In the genomic region with DNA sequence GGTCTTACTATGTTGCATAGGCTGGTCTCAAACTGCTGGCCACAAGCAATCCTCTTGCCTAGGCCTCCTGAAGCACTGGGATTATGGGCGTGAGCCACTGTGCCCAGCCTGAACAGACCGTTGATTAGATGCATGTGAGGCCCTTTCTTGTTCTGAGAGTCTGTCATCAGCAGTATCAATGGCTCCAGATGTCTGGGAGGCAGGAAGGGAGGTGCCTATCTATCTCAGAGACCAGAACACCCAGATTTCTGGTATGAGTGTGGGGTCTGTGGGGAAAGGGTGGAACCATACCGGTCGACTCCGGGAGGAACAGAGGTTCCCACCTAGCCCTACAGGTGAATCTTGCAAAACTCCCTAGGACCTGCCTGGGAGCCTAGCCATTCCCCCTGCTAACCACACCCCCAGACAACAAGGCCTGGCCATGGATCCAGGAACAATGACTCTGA, we compare ENCODE assay signal across 1 cellular context.
TF ChIP-seq lines count a peak whose summit lies in the region.

No MANE protein-coding gene starts in this region.

TF ChIP-seq in K562, 482 proteins besides CTCF, POLR2A, EP300 and RAD21 (continued from another document and continues in another):
- TF ChIP-seq, protein P1, sequence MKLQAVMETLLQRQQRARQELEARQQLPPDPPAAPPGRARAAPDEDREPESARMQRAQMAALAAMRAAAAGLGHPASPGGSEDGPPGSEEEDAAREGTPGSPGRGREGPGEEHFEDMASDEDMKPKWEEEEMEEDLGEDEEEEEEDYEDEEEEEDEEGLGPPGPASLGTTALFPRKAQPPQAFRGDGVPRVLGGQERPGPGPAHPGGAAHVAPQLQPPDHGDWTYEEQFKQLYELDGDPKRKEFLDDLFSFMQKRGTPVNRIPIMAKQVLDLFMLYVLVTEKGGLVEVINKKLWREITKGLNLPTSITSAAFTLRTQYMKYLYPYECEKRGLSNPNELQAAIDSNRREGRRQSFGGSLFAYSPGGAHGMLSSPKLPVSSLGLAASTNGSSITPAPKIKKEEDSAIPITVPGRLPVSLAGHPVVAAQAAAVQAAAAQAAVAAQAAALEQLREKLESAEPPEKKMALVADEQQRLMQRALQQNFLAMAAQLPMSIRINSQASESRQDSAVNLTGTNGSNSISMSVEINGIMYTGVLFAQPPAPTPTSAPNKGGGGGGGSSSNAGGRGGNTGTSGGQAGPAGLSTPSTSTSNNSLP (IDR thresholded peaks at IDR 0.05; ENCODE audit: borderline replicate concordance, low read depth, low read length), result 0 out of 2 replicates have a peak, but pooled peaks have one; percentile 37
- TF ChIP-seq FOXM1 (IDR thresholded peaks at IDR 0.05; ENCODE audit: low read depth) (peak; percentile 63; the same call in 1 of the 2 replicates), FOXM1 (CRISPR knock-in tag; IDR thresholded peaks at IDR 0.05; ENCODE audit: low read depth) (no peak), TEAD4 (IDR thresholded peaks at IDR 0.05; ENCODE audit: low read length) (peak; percentile 92), TEAD4 (CRISPR knock-in tag; IDR thresholded peaks at IDR 0.05; ENCODE audit: borderline replicate concordance) (no peak), DNMT1 (IDR thresholded peaks at IDR 0.05) (no peak), TEAD2 (tag; IDR thresholded peaks at IDR 0.05) (no peak), BHLHE40 (IDR thresholded peaks at IDR 0.05; ENCODE audit: low read length) (peak; percentile 73; the same call in 1 of the 2 replicates), NCOA1 (IDR thresholded peaks at IDR 0.05; ENCODE audit: low read depth) (no peak; the same call in 1 of the 2 replicates), ATF1 (CRISPR knock-in tag; IDR thresholded peaks at IDR 0.05) (no peak), ATF1 (tag; IDR thresholded peaks at IDR 0.05) (peak; percentile 54; the same call in 1 of the 2 replicates), ZNF444 (CRISPR knock-in tag; IDR thresholded peaks at IDR 0.05) (no peak), HDAC8 (tag; IDR thresholded peaks at IDR 0.05) (no peak), TAF7 (tag; IDR thresholded peaks at IDR 0.05) (no peak), SMARCB1 (IDR thresholded peaks at IDR 0.05; ENCODE audit: insufficient read length, low read depth) (no peak), ASH1L (IDR thresholded peaks at IDR 0.05; ENCODE audit: borderline replicate concordance, low read depth, partially characterized antibody) (no peak), ZBTB1 (CRISPR knock-in tag; IDR thresholded peaks at IDR 0.05; ENCODE audit: borderline replicate concordance, low read depth) (no peak), ELF1 (tag; IDR thresholded peaks at IDR 0.05) (no peak), ERF (CRISPR knock-in tag; IDR thresholded peaks at IDR 0.05) (no peak), CCNT2 (IDR thresholded peaks at IDR 0.05; ENCODE audit: borderline replicate concordance, extremely low read depth, insufficient read length, low read depth, low read length) (peak; percentile 49), CREBBP (IDR thresholded peaks at IDR 0.05; ENCODE audit: low read depth, low read length) (no peak), CXXC5 (CRISPR knock-in tag; IDR thresholded peaks at IDR 0.05) (peak; percentile 63), CCAR2 (IDR thresholded peaks at IDR 0.05; ENCODE audit: low read depth, low read length) (no peak), ARNT (IDR thresholded peaks at IDR 0.05) (peak in 1 of 2 experiments; percentile 86; a peak in 2 of 4 replicates), ZNF707 (CRISPR knock-in tag; conservative IDR thresholded peaks at IDR 0.05) (no peak), ZBTB7A (IDR thresholded peaks at IDR 0.05; ENCODE audit: borderline replicate concordance, control insufficient read depth, low read depth, low read length) (peak; percentile 56; the same call in 1 of the 2 replicates), SRSF7 (optimal IDR thresholded peaks at IDR 0.05; ENCODE audit: low read depth, low read length) (no peak), PPARD (CRISPR knock-in tag; IDR thresholded peaks at IDR 0.05) (no peak), NFE2 (IDR thresholded peaks at IDR 0.05; ENCODE audit: low read depth) (peak; percentile 21; the same call in 1 of the 2 replicates), KLF16 (IDR thresholded peaks at IDR 0.05) (peak; percentile 90), ZFP1 (CRISPR knock-in tag; IDR thresholded peaks at IDR 0.05) (no peak), TAL1 (IDR thresholded peaks at IDR 0.05) (peak; percentile 91), YBX1 (IDR thresholded peaks at IDR 0.05) (no peak), HDAC2 (IDR thresholded peaks at IDR 0.05) (peak; percentile 75; the same call in 1 of the 2 replicates), RUNX1 (IDR thresholded peaks at IDR 0.05; ENCODE audit: low read depth) (0 out of 2 replicates have a peak, but pooled peaks have one; percentile 48), CBX1 (IDR thresholded peaks at IDR 0.05; ENCODE audit: low read depth) (no peak), DACH1 (IDR thresholded peaks at IDR 0.05; ENCODE audit: partially characterized antibody) (no peak), BCOR (IDR thresholded peaks at IDR 0.05) (no peak), ARID2 (IDR thresholded peaks at IDR 0.05) (no peak), RBM34 (IDR thresholded peaks at IDR 0.05; ENCODE audit: borderline replicate concordance, insufficient read depth, low read length) (no peak)
- TF ChIP-seq, protein P2, sequence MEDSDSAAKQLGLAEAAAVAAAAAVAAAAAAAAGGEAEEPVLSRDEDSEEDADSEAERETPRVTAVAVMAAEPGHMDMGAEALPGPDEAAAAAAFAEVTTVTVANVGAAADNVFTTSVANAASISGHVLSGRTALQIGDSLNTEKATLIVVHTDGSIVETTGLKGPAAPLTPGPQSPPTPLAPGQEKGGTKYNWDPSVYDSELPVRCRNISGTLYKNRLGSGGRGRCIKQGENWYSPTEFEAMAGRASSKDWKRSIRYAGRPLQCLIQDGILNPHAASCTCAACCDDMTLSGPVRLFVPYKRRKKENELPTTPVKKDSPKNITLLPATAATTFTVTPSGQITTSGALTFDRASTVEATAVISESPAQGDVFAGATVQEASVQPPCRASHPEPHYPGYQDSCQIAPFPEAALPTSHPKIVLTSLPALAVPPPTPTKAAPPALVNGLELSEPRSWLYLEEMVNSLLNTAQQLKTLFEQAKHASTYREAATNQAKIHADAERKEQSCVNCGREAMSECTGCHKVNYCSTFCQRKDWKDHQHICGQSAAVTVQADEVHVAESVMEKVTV (CRISPR knock-in tag; IDR thresholded peaks at IDR 0.05), result no peak
- TF ChIP-seq, protein P3, sequence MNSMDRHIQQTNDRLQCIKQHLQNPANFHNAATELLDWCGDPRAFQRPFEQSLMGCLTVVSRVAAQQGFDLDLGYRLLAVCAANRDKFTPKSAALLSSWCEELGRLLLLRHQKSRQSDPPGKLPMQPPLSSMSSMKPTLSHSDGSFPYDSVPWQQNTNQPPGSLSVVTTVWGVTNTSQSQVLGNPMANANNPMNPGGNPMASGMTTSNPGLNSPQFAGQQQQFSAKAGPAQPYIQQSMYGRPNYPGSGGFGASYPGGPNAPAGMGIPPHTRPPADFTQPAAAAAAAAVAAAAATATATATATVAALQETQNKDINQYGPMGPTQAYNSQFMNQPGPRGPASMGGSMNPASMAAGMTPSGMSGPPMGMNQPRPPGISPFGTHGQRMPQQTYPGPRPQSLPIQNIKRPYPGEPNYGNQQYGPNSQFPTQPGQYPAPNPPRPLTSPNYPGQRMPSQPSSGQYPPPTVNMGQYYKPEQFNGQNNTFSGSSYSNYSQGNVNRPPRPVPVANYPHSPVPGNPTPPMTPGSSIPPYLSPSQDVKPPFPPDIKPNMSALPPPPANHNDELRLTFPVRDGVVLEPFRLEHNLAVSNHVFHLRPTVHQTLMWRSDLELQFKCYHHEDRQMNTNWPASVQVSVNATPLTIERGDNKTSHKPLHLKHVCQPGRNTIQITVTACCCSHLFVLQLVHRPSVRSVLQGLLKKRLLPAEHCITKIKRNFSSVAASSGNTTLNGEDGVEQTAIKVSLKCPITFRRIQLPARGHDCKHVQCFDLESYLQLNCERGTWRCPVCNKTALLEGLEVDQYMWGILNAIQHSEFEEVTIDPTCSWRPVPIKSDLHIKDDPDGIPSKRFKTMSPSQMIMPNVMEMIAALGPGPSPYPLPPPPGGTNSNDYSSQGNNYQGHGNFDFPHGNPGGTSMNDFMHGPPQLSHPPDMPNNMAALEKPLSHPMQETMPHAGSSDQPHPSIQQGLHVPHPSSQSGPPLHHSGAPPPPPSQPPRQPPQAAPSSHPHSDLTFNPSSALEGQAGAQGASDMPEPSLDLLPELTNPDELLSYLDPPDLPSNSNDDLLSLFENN (IDR thresholded peaks at IDR 0.05; ENCODE audit: low read depth in 2 of 2, low read length in 2 of 2), result peak in 1 of 2 experiments; percentile 89; a peak in 2 of 4 replicates
- TF ChIP-seq, protein P4, sequence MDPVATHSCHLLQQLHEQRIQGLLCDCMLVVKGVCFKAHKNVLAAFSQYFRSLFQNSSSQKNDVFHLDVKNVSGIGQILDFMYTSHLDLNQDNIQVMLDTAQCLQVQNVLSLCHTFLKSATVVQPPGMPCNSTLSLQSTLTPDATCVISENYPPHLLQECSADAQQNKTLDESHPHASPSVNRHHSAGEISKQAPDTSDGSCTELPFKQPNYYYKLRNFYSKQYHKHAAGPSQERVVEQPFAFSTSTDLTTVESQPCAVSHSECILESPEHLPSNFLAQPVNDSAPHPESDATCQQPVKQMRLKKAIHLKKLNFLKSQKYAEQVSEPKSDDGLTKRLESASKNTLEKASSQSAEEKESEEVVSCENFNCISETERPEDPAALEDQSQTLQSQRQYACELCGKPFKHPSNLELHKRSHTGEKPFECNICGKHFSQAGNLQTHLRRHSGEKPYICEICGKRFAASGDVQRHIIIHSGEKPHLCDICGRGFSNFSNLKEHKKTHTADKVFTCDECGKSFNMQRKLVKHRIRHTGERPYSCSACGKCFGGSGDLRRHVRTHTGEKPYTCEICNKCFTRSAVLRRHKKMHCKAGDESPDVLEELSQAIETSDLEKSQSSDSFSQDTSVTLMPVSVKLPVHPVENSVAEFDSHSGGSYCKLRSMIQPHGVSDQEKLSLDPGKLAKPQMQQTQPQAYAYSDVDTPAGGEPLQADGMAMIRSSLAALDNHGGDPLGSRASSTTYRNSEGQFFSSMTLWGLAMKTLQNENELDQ (CRISPR knock-in tag; IDR thresholded peaks at IDR 0.05; ENCODE audit: borderline replicate concordance), result no peak
- TF ChIP-seq, protein P5, sequence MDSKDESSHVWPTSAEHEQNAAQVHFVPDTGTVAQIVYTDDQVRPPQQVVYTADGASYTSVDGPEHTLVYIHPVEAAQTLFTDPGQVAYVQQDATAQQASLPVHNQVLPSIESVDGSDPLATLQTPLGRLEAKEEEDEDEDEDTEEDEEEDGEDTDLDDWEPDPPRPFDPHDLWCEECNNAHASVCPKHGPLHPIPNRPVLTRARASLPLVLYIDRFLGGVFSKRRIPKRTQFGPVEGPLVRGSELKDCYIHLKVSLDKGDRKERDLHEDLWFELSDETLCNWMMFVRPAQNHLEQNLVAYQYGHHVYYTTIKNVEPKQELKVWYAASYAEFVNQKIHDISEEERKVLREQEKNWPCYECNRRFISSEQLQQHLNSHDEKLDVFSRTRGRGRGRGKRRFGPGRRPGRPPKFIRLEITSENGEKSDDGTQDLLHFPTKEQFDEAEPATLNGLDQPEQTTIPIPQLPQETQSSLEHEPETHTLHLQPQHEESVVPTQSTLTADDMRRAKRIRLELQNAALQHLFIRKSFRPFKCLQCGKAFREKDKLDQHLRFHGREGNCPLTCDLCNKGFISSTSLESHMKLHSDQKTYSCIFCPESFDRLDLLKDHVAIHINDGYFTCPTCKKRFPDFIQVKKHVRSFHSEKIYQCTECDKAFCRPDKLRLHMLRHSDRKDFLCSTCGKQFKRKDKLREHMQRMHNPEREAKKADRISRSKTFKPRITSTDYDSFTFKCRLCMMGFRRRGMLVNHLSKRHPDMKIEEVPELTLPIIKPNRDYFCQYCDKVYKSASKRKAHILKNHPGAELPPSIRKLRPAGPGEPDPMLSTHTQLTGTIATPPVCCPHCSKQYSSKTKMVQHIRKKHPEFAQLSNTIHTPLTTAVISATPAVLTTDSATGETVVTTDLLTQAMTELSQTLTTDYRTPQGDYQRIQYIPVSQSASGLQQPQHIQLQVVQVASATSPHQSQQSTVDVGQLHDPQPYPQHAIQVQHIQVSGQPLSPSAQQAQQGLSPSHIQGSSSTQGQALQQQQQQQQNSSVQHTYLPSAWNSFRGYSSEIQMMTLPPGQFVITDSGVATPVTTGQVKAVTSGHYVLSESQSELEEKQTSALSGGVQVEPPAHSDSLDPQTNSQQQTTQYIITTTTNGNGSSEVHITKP (IDR thresholded peaks at IDR 0.05; ENCODE audit: partially characterized antibody), result no peak
- TF ChIP-seq, protein P6, sequence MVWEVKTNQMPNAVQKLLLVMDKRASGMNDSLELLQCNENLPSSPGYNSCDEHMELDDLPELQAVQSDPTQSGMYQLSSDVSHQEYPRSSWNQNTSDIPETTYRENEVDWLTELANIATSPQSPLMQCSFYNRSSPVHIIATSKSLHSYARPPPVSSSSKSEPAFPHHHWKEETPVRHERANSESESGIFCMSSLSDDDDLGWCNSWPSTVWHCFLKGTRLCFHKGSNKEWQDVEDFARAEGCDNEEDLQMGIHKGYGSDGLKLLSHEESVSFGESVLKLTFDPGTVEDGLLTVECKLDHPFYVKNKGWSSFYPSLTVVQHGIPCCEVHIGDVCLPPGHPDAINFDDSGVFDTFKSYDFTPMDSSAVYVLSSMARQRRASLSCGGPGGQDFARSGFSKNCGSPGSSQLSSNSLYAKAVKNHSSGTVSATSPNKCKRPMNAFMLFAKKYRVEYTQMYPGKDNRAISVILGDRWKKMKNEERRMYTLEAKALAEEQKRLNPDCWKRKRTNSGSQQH (CRISPR knock-in tag; IDR thresholded peaks at IDR 0.05), result no peak
- TF ChIP-seq, protein P7, sequence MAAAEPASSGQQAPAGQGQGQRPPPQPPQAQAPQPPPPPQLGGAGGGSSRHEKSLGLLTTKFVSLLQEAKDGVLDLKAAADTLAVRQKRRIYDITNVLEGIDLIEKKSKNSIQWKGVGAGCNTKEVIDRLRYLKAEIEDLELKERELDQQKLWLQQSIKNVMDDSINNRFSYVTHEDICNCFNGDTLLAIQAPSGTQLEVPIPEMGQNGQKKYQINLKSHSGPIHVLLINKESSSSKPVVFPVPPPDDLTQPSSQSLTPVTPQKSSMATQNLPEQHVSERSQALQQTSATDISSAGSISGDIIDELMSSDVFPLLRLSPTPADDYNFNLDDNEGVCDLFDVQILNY (CRISPR knock-in tag; IDR thresholded peaks at IDR 0.05), result no peak
- TF ChIP-seq, protein P8, sequence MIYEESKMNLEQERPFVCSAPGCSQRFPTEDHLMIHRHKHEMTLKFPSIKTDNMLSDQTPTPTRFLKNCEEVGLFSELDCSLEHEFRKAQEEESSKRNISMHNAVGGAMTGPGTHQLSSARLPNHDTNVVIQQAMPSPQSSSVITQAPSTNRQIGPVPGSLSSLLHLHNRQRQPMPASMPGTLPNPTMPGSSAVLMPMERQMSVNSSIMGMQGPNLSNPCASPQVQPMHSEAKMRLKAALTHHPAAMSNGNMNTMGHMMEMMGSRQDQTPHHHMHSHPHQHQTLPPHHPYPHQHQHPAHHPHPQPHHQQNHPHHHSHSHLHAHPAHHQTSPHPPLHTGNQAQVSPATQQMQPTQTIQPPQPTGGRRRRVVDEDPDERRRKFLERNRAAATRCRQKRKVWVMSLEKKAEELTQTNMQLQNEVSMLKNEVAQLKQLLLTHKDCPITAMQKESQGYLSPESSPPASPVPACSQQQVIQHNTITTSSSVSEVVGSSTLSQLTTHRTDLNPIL (CRISPR knock-in tag; IDR thresholded peaks at IDR 0.05), result no peak
- TF ChIP-seq, protein P9, sequence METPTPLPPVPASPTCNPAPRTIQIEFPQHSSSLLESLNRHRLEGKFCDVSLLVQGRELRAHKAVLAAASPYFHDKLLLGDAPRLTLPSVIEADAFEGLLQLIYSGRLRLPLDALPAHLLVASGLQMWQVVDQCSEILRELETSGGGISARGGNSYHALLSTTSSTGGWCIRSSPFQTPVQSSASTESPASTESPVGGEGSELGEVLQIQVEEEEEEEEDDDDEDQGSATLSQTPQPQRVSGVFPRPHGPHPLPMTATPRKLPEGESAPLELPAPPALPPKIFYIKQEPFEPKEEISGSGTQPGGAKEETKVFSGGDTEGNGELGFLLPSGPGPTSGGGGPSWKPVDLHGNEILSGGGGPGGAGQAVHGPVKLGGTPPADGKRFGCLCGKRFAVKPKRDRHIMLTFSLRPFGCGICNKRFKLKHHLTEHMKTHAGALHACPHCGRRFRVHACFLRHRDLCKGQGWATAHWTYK (CRISPR knock-in tag; IDR thresholded peaks at IDR 0.05), result no peak
